Comparison of ENCODE assay signal across 26 cellular contexts in genomic region chr20:21258411-21258810, GRCh38.
"Had no signal": no experiment of that assay in that cellular context is flagged by ENCODE, and none has a peak within 500 bp of the region (broad histone marks: within the 10 kb centered on the region; RNA-seq: fewer than 3 reads in every experiment).

No MANE protein-coding gene starts in this region.

- H3K27me3 ChIP-seq: colonic mucosa, dorsolateral prefrontal cortex, esophagus muscularis mucosa, esophagus squamous epithelium, foreskin keratinocyte, gastrocnemius medialis, gastroesophageal sphincter, heart left ventricle, heart right ventricle had no signal

- H3K4me1 ChIP-seq: colonic mucosa, esophagus muscularis mucosa, esophagus squamous epithelium, foreskin keratinocyte, gastrocnemius medialis, gastroesophageal sphincter, heart left ventricle, heart right ventricle had no signal

- H3K9me3 ChIP-seq: colonic mucosa, esophagus muscularis mucosa, esophagus squamous epithelium, gastrocnemius medialis, gastroesophageal sphincter, heart left ventricle, heart right ventricle had no signal

- ATAC-seq: effector memory CD8-positive, alpha-beta T cell; esophagus mucosa; foreskin keratinocyte; gastrocnemius medialis; gastroesophageal sphincter; heart left ventricle; heart right ventricle had no signal

- FAIRE-seq: colon, endometrium, endothelial cell of umbilical vein had no signal

- H3K27ac ChIP-seq: colonic mucosa, coronary artery, epithelial cell of prostate, esophagus muscularis mucosa, esophagus squamous epithelium, foreskin keratinocyte, gastrocnemius medialis, gastroesophageal sphincter, heart left ventricle, heart right ventricle had no signal

- DNase-seq: colonic mucosa; cortex of kidney; dermis blood vessel endothelial cell; dorsolateral prefrontal cortex; effector CD4-positive, alpha-beta T cell; effector CD8-positive, alpha-beta T cell; effector memory CD4-positive, alpha-beta T cell; effector memory CD8-positive, alpha-beta T cell; endodermal cell; erythroblast; esophagus squamous epithelium; foreskin fibroblast; foreskin keratinocyte; foreskin melanocyte; gastrocnemius medialis; glutamatergic neuron; heart left ventricle; heart right ventricle had no signal

- H3K4me3 ChIP-seq: colonic mucosa, coronary artery, esophagus muscularis mucosa, esophagus squamous epithelium, gastrocnemius medialis, gastroesophageal sphincter, heart left ventricle, heart right ventricle had no signal

- H3K36me3 ChIP-seq: colonic mucosa, esophagus muscularis mucosa, esophagus squamous epithelium, gastrocnemius medialis, gastroesophageal sphincter, heart left ventricle, heart right ventricle had no signal
